In the genomic region with DNA sequence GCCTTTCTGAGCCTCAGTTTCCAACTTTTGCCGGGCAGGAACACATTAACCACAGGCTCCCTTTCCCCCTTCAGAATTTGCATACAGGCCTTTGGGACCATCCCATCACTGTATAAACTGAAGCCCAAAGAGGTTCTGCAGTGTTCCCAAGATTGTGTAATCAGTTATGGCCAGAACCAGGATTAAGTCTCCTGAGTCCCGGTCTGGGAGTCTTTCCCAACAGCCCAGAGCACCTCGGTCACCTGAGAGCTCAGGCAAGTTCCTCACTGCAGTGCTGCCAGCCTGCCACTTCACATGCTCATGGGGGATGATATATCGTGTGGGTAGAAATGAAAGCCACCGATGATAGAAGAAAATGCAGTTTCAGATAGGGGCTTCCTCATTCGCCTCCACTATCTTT, we compare ENCODE assay signal across 30 cellular contexts. TPM values are rescaled to one million over a fixed set of nuclear protein-coding genes. Genes with fewer than 3 reads are reported as not detected.
"Had no signal": no experiment of that assay in that cellular context is flagged by ENCODE, and none has a peak within 500 bp of the region (broad histone marks: within the 10 kb centered on the region; RNA-seq: fewer than 3 reads in every experiment).

No MANE protein-coding gene starts in this region.

- H3K36me3 ChIP-seq: cardiac muscle cell, pancreas, prostate gland, suprapubic skin, tibial artery had no signal

- H3K27ac ChIP-seq: cardiac muscle cell, pancreas, prostate gland, suprapubic skin, tibial artery had no signal

- ATAC-seq: activated CD4-positive, alpha-beta T cell treated with anti-CD3 and anti-CD28 coated beads for 36 hours; activated CD8-positive, alpha-beta memory T cell treated with anti-CD3 and anti-CD28 coated beads, Interleukin-2, amount 10 ng/mL, durations not matched to agents 7 days and 5 days; activated CD8-positive, alpha-beta T cell treated with anti-CD3 and anti-CD28 coated beads, Interleukin-2, amount 10 ng/mL, durations not matched to agents 7 days and 5 days; esophagus mucosa; naive thymus-derived CD4-positive, alpha-beta T cell; pancreas had no signal

- DNase-seq: activated CD4-positive, alpha-beta T cell treated with anti-CD3 and anti-CD28 coated beads for 36 hours; activated CD4-positive, CD25-positive, alpha-beta regulatory T cell; activated CD8-positive, alpha-beta memory T cell treated with anti-CD3 and anti-CD28 coated beads, Interleukin-2, amount 10 ng/mL, durations not matched to agents 7 days and 5 days; activated CD8-positive, alpha-beta T cell treated with anti-CD3 and anti-CD28 coated beads, Interleukin-2, amount 10 ng/mL, durations not matched to agents 7 days and 5 days; activated effector memory CD4-positive, alpha-beta T cell treated with Interleukin-2 at 50 U/mL for 16 hours; activated naive CD4-positive, alpha-beta T cell treated with Interleukin-2 at 50 U/mL for 16 hours; anterior cingulate cortex; cerebellar nuclear complex; cortex of kidney; endodermal cell; foreskin fibroblast; hypothalamus; immature natural killer cell; kidney; left colon; mammary epithelial cell; midbrain; naive thymus-derived CD4-positive, alpha-beta T cell; retina; stimulated activated CD4-positive, alpha-beta T cell treated with anti-CD3 and anti-CD28 coated beads, Interleukin-15, amount 100 ng/mL, for 24 hours; stimulated activated CD4-positive, alpha-beta T cell treated with anti-CD3 and anti-CD28 coated beads, Interleukin-2, amount 100 ng/mL, for 24 hours; stimulated activated naive CD4-positive, alpha-beta T cell; T-helper 9 cell; tibial artery had no signal

- H3K27me3 ChIP-seq: cardiac muscle cell, pancreas had no signal

- H3K4me3 ChIP-seq: cardiac muscle cell, pancreas, prostate gland, smooth muscle cell, suprapubic skin, tibial artery had no signal

RNA-seq across cellular contexts. Expression of a gene that starts 30.3 kb away (rescaled TPM):
- total RNA-seq: activated CD8-positive, alpha-beta memory T cell treated with anti-CD3 and anti-CD28 coated beads, Interleukin-2, amount 10 ng/mL, durations not matched to agents 7 days and 5 days; smooth muscle cell had no signal
